1 cellular context compared by ENCODE assay signal in the genomic region with DNA sequence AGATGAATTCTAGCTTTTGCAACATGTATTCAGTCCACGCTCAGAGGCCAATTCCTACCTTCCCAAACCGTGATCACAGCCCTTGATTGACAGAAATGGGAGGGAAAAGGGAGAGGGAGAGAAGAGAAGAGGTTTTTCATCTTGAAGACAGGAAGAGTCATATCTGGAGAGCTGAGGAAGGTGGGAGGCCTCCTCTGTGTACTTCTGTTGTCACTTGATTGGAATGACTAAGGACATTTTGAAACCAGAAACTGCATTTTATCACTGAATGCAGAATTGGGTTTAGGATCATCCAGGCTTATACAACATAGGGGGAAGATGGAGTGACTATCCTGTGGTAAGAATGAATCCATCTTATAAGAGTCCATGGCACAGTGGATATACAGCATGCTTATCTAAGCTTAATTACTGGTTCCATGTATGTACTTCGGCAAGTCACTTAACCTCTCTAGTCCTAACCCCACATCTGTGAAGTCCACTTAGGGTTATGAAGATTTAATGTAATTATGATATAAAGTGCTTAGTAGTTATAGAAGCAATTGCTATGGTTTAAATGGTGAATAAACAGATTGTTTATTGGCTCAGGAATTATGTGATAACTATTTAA.
A peak's percentile ranks its signal among the peaks of the same experiment; 100 is the strongest.
TF ChIP-seq lines count a peak whose summit lies in the region.

No MANE protein-coding gene starts in this region.

TF ChIP-seq in K562, 482 proteins besides CTCF, POLR2A, EP300 and RAD21 (continued from another document):
- TF ChIP-seq SAFB (IDR thresholded peaks at IDR 0.05; ENCODE audit: borderline replicate concordance, low read depth, low read length): no peak
- TF ChIP-seq NCOA1 (IDR thresholded peaks at IDR 0.05; ENCODE audit: low read depth): peak; percentile 68; the same call in 1 of the 2 replicates
- no peak for TF ChIP-seq KLF1 (tag; IDR thresholded peaks at IDR 0.05)
- TF ChIP-seq TBL1XR1 (IDR thresholded peaks at IDR 0.05; ENCODE audit: low read length in 2 of 2): peak in 1 of 2 experiments; percentile 74; a peak in 2 of 4 replicates
- peak; percentile 75; the same call in 1 of the 2 replicates for TF ChIP-seq ZEB2 (IDR thresholded peaks at IDR 0.05)
- TF ChIP-seq HDAC2 (IDR thresholded peaks at IDR 0.05): peak; percentile 92; the same call in 1 of the 2 replicates
- no peak for TF ChIP-seq ETS2 (tag; IDR thresholded peaks at IDR 0.05; ENCODE audit: borderline replicate concordance, poor library complexity, severe bottlenecking)
- TF ChIP-seq, protein P1, sequence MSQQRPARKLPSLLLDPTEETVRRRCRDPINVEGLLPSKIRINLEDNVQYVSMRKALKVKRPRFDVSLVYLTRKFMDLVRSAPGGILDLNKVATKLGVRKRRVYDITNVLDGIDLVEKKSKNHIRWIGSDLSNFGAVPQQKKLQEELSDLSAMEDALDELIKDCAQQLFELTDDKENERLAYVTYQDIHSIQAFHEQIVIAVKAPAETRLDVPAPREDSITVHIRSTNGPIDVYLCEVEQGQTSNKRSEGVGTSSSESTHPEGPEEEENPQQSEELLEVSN (IDR thresholded peaks at IDR 0.05; ENCODE audit: borderline replicate concordance in 1 of 2, extremely low read depth in 1 of 2, insufficient read depth in 1 of 2, insufficient read length in 1 of 2, low read depth in 1 of 2, low read length in 1 of 2, poor library complexity in 1 of 2, severe bottlenecking in 1 of 2): peak in 1 of 2 experiments; percentile 27
- TF ChIP-seq RNF2 (IDR thresholded peaks at IDR 0.05): peak; percentile 36; the same call in 1 of the 2 replicates
